ENCODE assay signal across 21 cellular contexts in genomic region chr14:67436006-67436866, GRCh38. TPM values are rescaled to one million over a fixed set of nuclear protein-coding genes. Genes with fewer than 3 reads are reported as not detected.
DNase-seq lines count a peak whose midpoint lies in the region; ATAC-seq and TF ChIP-seq lines count a peak whose summit lies in the region.
"Had no signal": no experiment of that assay in that cellular context is flagged by ENCODE, and none has a peak within 500 bp of the region (broad histone marks: within the 10 kb centered on the region; RNA-seq: fewer than 3 reads in every experiment).

No MANE protein-coding gene starts in this region.

- no peak overlapping the region for H3K4me3 Mint-ChIP-seq in WTC11
- H3K4me3 Mint-ChIP-seq in T-helper 17 cell, result no peak overlapping the region
- H3K4me3 Mint-ChIP-seq: activated naive CD4-positive, alpha-beta T cell treated with anti-CD3 and anti-CD28 coated beads for 36 hours; CD14-positive monocyte; stimulated activated naive B cell treated with anti-CD40 and anti-IgM and Interleukin-4, amounts not matched to agents 10 μg/mL and 1 μg/mL and 100 μg/mL, for 72 hours had no signal

- no peak for TF ChIP-seq CTCF in breast epithelium (IDR thresholded peaks at IDR 0.05)
- TF ChIP-seq CTCF in mammary epithelial cell (conservative IDR thresholded peaks at IDR 0.05 in 1 of 2, IDR thresholded peaks at IDR 0.05 in 1 of 2; ENCODE audit: extremely low read depth in 1 of 2, insufficient read depth in 1 of 2, low read depth in 1 of 2, low read length in 2 of 2), result no peak
- no peak for TF ChIP-seq CTCF in WTC11 (IDR thresholded peaks at IDR 0.05)
- TF ChIP-seq CTCF in testis (IDR thresholded peaks at IDR 0.05), result peak in 1 of 3 experiments; percentile 2

- H3K27me3 ChIP-seq in breast epithelium, result no peaks in the 10 kb centered on the region
- H3K27me3 ChIP-seq in mammary epithelial cell (ENCODE audit: insufficient read depth, low read length), result no peaks in the 10 kb centered on the region
- H3K27me3 ChIP-seq in layer of hippocampus (ENCODE audit: control insufficient read depth, insufficient read depth, low read length), result no peaks in the 10 kb centered on the region
- H3K27me3 ChIP-seq in testis, result no peaks in the 10 kb centered on the region
- H3K27me3 ChIP-seq: dorsolateral prefrontal cortex, ovary, SJCRH30 had no signal

- H4K20me1 ChIP-seq in mammary epithelial cell (ENCODE audit: insufficient read depth, low read length), result no peaks in the 10 kb centered on the region

- H3K4me1 ChIP-seq in breast epithelium (no peaks in the 10 kb centered on the region), mammary epithelial cell (ENCODE audit: insufficient read depth, low read length) (peaks cover 4% of the 10 kb centered on the region), testis (peaks cover 15% of the 10 kb centered on the region)
- H3K4me1 ChIP-seq: SJCRH30 had no signal

- H3K27ac ChIP-seq in breast epithelium, result peak overlapping the region; percentile 33 to 68
- no peak overlapping the region for H3K27ac ChIP-seq in mammary epithelial cell (ENCODE audit: insufficient read depth, low read depth, low read length)
- peak overlapping the region; percentile 1 for H3K27ac ChIP-seq in layer of hippocampus (ENCODE audit: low read depth, low read length)
- H3K27ac ChIP-seq in testis, result no peak overlapping the region
- H3K27ac ChIP-seq: HL-60, ovary, SJCRH30 had no signal

- H3K4me1 Mint-ChIP-seq in WTC11, result no peaks in the 10 kb centered on the region
- peaks cover 10% of the 10 kb centered on the region for H3K4me1 Mint-ChIP-seq in T-helper 17 cell
- H3K4me1 Mint-ChIP-seq: CD14-positive monocyte; stimulated activated naive B cell treated with anti-CD40 and anti-IgM and Interleukin-4, amounts not matched to agents 10 μg/mL and 1 μg/mL and 100 μg/mL, for 72 hours had no signal

- H3K9me3 Mint-ChIP-seq in WTC11, result no peaks in the 10 kb centered on the region
- H3K9me3 Mint-ChIP-seq: activated naive CD4-positive, alpha-beta T cell treated with anti-CD3 and anti-CD28 coated beads for 36 hours; CD14-positive monocyte; stimulated activated naive B cell treated with anti-CD40 and anti-IgM and Interleukin-4, amounts not matched to agents 10 μg/mL and 1 μg/mL and 100 μg/mL, for 72 hours had no signal

- no peak overlapping the region for H3K27ac Mint-ChIP-seq in WTC11
- H3K27ac Mint-ChIP-seq in T-helper 17 cell, result no peak overlapping the region
- H3K27ac Mint-ChIP-seq: activated naive CD4-positive, alpha-beta T cell treated with anti-CD3 and anti-CD28 coated beads for 36 hours; CD14-positive monocyte; stimulated activated naive B cell treated with anti-CD40 and anti-IgM and Interleukin-4, amounts not matched to agents 10 μg/mL and 1 μg/mL and 100 μg/mL, for 72 hours had no signal

- WGBS in mammary epithelial cell (ENCODE audit: low coverage, missing lambda C conversion rate), result 45% methylated on average over 8 of the region's 10 CpGs
- 70 to 73% methylated on average over 8 to 10 of the region's 10 CpGs for WGBS in testis, 2 donors

- H3K36me3 ChIP-seq in breast epithelium (no peaks in the 10 kb centered on the region), mammary epithelial cell (ENCODE audit: insufficient read depth, low read length) (no peaks in the 10 kb centered on the region), testis (ENCODE audit: low read depth, missing control alignments) (no peaks in the 10 kb centered on the region)
- H3K36me3 ChIP-seq: ovary, SJCRH30 had no signal

- H3K9ac ChIP-seq in mammary epithelial cell (ENCODE audit: insufficient read depth, low read length), result no peak overlapping the region

- H3K4me3 ChIP-seq in breast epithelium (no peak overlapping the region), mammary epithelial cell (replicated peaks in 1 of 3; ENCODE audit: insufficient read depth in 1 of 3, low read depth in 2 of 3, low read length in 3 of 3) (no peak overlapping the region), testis (no peak overlapping the region)
- H3K4me3 ChIP-seq: dorsolateral prefrontal cortex, ovary, SJCRH30 had no signal

- H3K4me2 ChIP-seq in mammary epithelial cell (ENCODE audit: insufficient read depth, low read depth, low read length), result no peak overlapping the region

- ATAC-seq in WTC11 (peak; percentile 85), T-helper 17 cell (no peak)
- ATAC-seq: stimulated activated naive B cell treated with anti-CD40 and anti-IgM and Interleukin-4, amounts not matched to agents 10 μg/mL and 1 μg/mL and 100 μg/mL, for 72 hours had no signal

- no TSS peak for BruUV-seq in mammary epithelial cell (replicated peaks; lab: Mats Ljungman, UMichigan)

- no peaks in the 10 kb centered on the region for H3K36me3 Mint-ChIP-seq in WTC11
- no peaks in the 10 kb centered on the region for H3K36me3 Mint-ChIP-seq in T-helper 17 cell (ENCODE audit: low read depth)
- H3K36me3 Mint-ChIP-seq: CD14-positive monocyte; stimulated activated naive B cell treated with anti-CD40 and anti-IgM and Interleukin-4, amounts not matched to agents 10 μg/mL and 1 μg/mL and 100 μg/mL, for 72 hours had no signal

- H3K9me3 ChIP-seq in breast epithelium, result no peaks in the 10 kb centered on the region
- H3K9me3 ChIP-seq in mammary epithelial cell (replicated peaks; ENCODE audit: insufficient read depth, low read length), result no peaks in the 10 kb centered on the region
- H3K9me3 ChIP-seq in testis, result no peaks in the 10 kb centered on the region
- no peaks in the 10 kb centered on the region for H3K9me3 ChIP-seq in T-helper 17 cell (ENCODE audit: control insufficient read depth, low read length, poor library complexity, severe bottlenecking)
- H3K9me3 ChIP-seq: ovary, SJCRH30 had no signal

- no peaks in the 10 kb centered on the region for H3K27me3 Mint-ChIP-seq in WTC11 (ENCODE audit: low read depth)
- peaks cover 41% of the 10 kb centered on the region for H3K27me3 Mint-ChIP-seq in T-helper 17 cell

- in situ Hi-C loops in mammary epithelial cell (cut with MboI; ENCODE audit: low sequenced_read_pairs in 2 of 2), result loop anchor here in 1 of 2 donors (10.0 kb wide), 1 partner anchor 129 kb away; no protein-coding TSS in a partner anchor

- POLR2A ChIA-PET in WTC11 (lab: Charles Lee), result no interaction called here

- no peaks in the 10 kb centered on the region for H3K79me2 ChIP-seq in mammary epithelial cell (ENCODE audit: insufficient read depth, low read length)

- H2AFZ ChIP-seq in mammary epithelial cell (ENCODE audit: low read depth, low read length), result no peak overlapping the region

- DNase-seq in breast epithelium (ENCODE audit: low spot score in 2 of 2) (peak in 1 of 2 donors; percentile 43), mammary epithelial cell (no peak), WTC11 (ENCODE audit: low spot score) (no peak), testis (peak; percentile 81), NCI-H748 treated with DMSO at 0.1 percent for 48 hours (lab: John Stamatoyannopoulos, UW) (no peak), T-helper 17 cell (no peak)
- DNase-seq in activated CD4-positive, CD25-positive, alpha-beta regulatory T cell treated with anti-CD3 and anti-CD28 coated beads, Interleukin-2, amount 50 U/mL, for 72 hours, result no peak
- DNase-seq: activated CD4-positive, alpha-beta T cell treated with anti-CD3 and anti-CD28 coated beads, Interleukin-2, amount 50 U/mL, for 1 hour; activated naive CD4-positive, alpha-beta T cell treated with anti-CD3 and anti-CD28 coated beads for 36 hours; activated T-cell treated with anti-CD3 and anti-CD28 coated beads for 4 hours; DMS79; KG1; NCI-H1436; NCI-H2227 treated with DMSO at 0.1 percent for 48 hours; ovary; SJCRH30; stimulated activated naive B cell treated with anti-CD40 and anti-IgM and Interleukin-4, amounts not matched to agents 10 μg/mL and 1 μg/mL and 100 μg/mL, for 72 hours had no signal

- CTCF ChIA-PET in mammary epithelial cell (lab: Charles Lee; ENCODE audit: low non-redundant PET), result interaction anchor here (0.6 kb wide), 2 partner anchors 176 to 385 kb away, joined by 5 to 18 read pairs; no protein-coding TSS in a partner anchor
- CTCF ChIA-PET in WTC11 (lab: Charles Lee), result interaction anchor here (0.5 to 4.5 kb wide), 20 partner anchors 9 to 268 kb away, joined by 3 to 41 read pairs (median 4); partner anchors contain the start of gene PIGH

- TF ChIP-seq POLR2A in breast epithelium (IDR thresholded peaks at IDR 0.05) (no peak), testis (IDR thresholded peaks at IDR 0.05) (no peak)

- dilution Hi-C loops in mammary epithelial cell (cut with HindIII; ENCODE audit: low sequenced_read_pairs), result loop anchor here (5.0 to 10.0 kb wide), 2 partner anchors 71 to 139 kb away; no protein-coding TSS in a partner anchor

- intact Hi-C loops in breast epithelium (cut with DNase I; ENCODE audit: low total_unique reads), result no loop called here
- intact Hi-C loops in mammary epithelial cell (cut with micrococcal nuclease), result no loop called here
- intact Hi-C loops in testis (cut with DNase I; ENCODE audit: low total_unique reads), result no loop called here

TF ChIP-seq in WTC11, 78 proteins besides CTCF, POLR2A, EP300 and RAD21:
- TF ChIP-seq EMX1 (CRISPR knock-in tag; IDR thresholded peaks at IDR 0.05), result no peak

RNA-seq across cellular contexts. Expression of gene PLEK2, which starts 24.3 kb away (rescaled TPM):
- total RNA-seq in breast epithelium (1 to 10 TPM in 2 of 3 donors, not detected in 1; 3.4 to 5.2 TPM), mammary epithelial cell (100 to 1,000 TPM in 1 of 2 donors, 1 to 10 TPM in 1; 9.8 to 152 TPM), WTC11 (2021) (1.2 to 1.4 TPM (median 1.3 TPM) in 3 replicates), testis (1 to 10 TPM; 4.2 to 5.7 TPM), T-helper 17 cell (1 to 10 TPM; 1.7 to 2.1 TPM)
- polyA plus RNA-seq in mammary epithelial cell (156 TPM), testis (ENCODE audit: insufficient read depth, low read depth, low replicate concordance) (7.1 TPM)
- polyA minus RNA-seq in mammary epithelial cell, result 138 TPM
- total RNA-seq: SJCRH30 had no signal

RNA-seq across cellular contexts. Expression of gene TMEM229B, which starts 52.3 kb away (rescaled TPM):
- total RNA-seq in breast epithelium (10 to 100 TPM in 1 of 3 donors, 1 to 10 TPM in 1, under 1 TPM in 1; 0.64 to 10.2 (median 6.0) TPM), mammary epithelial cell (1 to 10 TPM in 1 of 2 donors, under 1 TPM in 1; 0.50 to 2.0 TPM), WTC11 (2021) (0.69 to 0.90 TPM (median 0.87 TPM) in 3 replicates), testis (10 to 100 TPM; 59.6 to 77.4 TPM), T-helper 17 cell (10 to 100 TPM; 12.7 to 15.2 TPM)
- polyA plus RNA-seq in mammary epithelial cell (1.2 TPM), testis (ENCODE audit: insufficient read depth, low read depth, low replicate concordance) (12.6 TPM)
- polyA minus RNA-seq in mammary epithelial cell, result 1.5 TPM
- total RNA-seq: SJCRH30 had no signal

Comparison
In these comparisons a context has a peak if more than half of its experiments do, and no peak if none do; other contexts are left out.
1. H3K27ac ChIP-seq: peak in breast epithelium (2 of 2) and layer of hippocampus (single experiment); none in mammary epithelial cell (single experiment) and testis (0 of 2).